Comparison of ENCODE assay signal across 19 cellular contexts in the genomic region with DNA sequence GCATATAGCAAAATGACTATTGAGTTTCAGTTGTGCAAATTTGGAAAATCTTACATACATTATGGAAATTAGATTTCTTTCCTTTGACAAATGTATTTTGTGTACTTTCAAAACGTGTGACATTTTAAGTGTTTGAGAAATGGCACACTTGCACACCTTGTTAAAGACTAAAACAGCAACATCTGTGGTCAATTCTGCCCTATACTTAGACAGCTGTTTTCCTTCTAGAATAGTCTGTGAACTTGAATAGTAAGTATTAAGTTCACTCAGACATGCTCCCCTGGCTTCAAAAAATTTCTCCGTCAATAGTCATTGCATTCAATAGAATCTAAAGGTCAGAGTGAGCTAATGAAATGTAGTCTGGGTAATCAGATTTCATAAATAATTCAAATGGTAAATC.
"Had no signal": no experiment of that assay in that cellular context is flagged by ENCODE, and none has a peak within 500 bp of the region (broad histone marks: within the 10 kb centered on the region; RNA-seq: fewer than 3 reads in every experiment).

No MANE protein-coding gene starts in this region.

- H3K36me3 Mint-ChIP-seq: activated naive CD8-positive, alpha-beta T cell; WTC11 had no signal

- H3K4me1 ChIP-seq: lower lobe of right lung, transverse colon, vagina had no signal

- H3K36me3 ChIP-seq: lower lobe of right lung, transverse colon, vagina had no signal

- H3K4me3 ChIP-seq: lower lobe of right lung, skin epidermis, transverse colon, vagina had no signal

- H3K27me3 ChIP-seq: transverse colon, vagina had no signal

- H3K9me3 Mint-ChIP-seq: activated T-cell treated with anti-CD3 and anti-CD28 coated beads, Interleukin-2, amount 50 U/mL, for 4 hours had no signal

- ATAC-seq: activated CD8-positive, alpha-beta T cell treated with anti-CD3 and anti-CD28 coated beads for 36 hours; activated T-cell treated with anti-CD3 and anti-CD28 coated beads, Interleukin-2, amount 50 U/mL, for 4 hours; left colon; lower lobe of right lung; right cardiac atrium; WTC11 had no signal

- H3K27ac ChIP-seq: lower lobe of right lung, skin epidermis, transverse colon, vagina had no signal

- H3K27ac Mint-ChIP-seq: activated CD8-positive, alpha-beta T cell treated with anti-CD3 and anti-CD28 coated beads for 36 hours; activated naive CD8-positive, alpha-beta T cell; nephron progenitor cell; WTC11 had no signal

- H3K9me3 ChIP-seq: lower lobe of right lung, transverse colon, vagina had no signal

- DNase-seq: activated CD4-positive, alpha-beta T cell treated with anti-CD3 and anti-CD28 coated beads for 4 hours; activated CD8-positive, alpha-beta T cell treated with anti-CD3 and anti-CD28 coated beads for 36 hours; activated gamma-delta T cell; activated T-cell treated with anti-CD3 and anti-CD28 coated beads, Interleukin-2, amount 50 U/mL, for 4 hours; amniotic stem cell; left colon; lower lobe of right lung; nephron progenitor cell; occipital lobe; right cardiac atrium; stimulated activated CD4-positive, alpha-beta T cell treated with anti-CD3 and anti-CD28 coated beads, Interleukin-15, amount 100 ng/mL, for 24 hours; stimulated activated CD4-positive, alpha-beta T cell treated with anti-CD3 and anti-CD28 coated beads, Interleukin-4, amount 100 ng/mL, for 1 hour; stimulated activated naive CD4-positive, alpha-beta T cell treated with Interleukin-2 at 50 U/mL for 16 hours; substantia nigra; transverse colon had no signal

- H3K4me3 Mint-ChIP-seq: activated CD8-positive, alpha-beta T cell treated with anti-CD3 and anti-CD28 coated beads for 36 hours; activated naive CD8-positive, alpha-beta T cell; activated T-cell treated with anti-CD3 and anti-CD28 coated beads, Interleukin-2, amount 50 U/mL, for 4 hours; nephron progenitor cell; WTC11 had no signal

- H3K4me1 Mint-ChIP-seq: WTC11 had no signal
